ENCODE assay signal across 8 cellular contexts in genomic region chrX:72245461-72246089, GRCh38. TPM values are rescaled to one million over a fixed set of nuclear protein-coding genes. Genes with fewer than 3 reads are reported as not detected.
DNase-seq lines count a peak whose midpoint lies in the region; ATAC-seq, FAIRE-seq and TF ChIP-seq lines count a peak whose summit lies in the region.

No MANE protein-coding gene starts in this region.

- H3K4me3 ChIP-seq in K562: no peak overlapping the region

- peak; percentile 88 for ATAC-seq in K562

- H4K20me1 ChIP-seq in K562 (replicated peaks; ENCODE audit: control insufficient read depth, insufficient read depth, low read length): no peaks in the 10 kb centered on the region

- H3K9me1 ChIP-seq in K562 (ENCODE audit: control insufficient read depth, insufficient read depth, low read length): no peaks in the 10 kb centered on the region

- H2AFZ ChIP-seq in K562 (ENCODE audit: low read depth, low read length): no peak overlapping the region

- no peak for TF ChIP-seq EP300 in K562 (IDR thresholded peaks at IDR 0.05; ENCODE audit: low read length)

- no peaks in the 10 kb centered on the region for H3K9me3 ChIP-seq in K562 (replicated peaks; ENCODE audit: control insufficient read depth, insufficient read depth, low read depth, low read length)

- no peak overlapping the region for H3K27ac ChIP-seq in K562 (ENCODE audit: extremely low read depth, low read depth, low read length)

- H3K4me1 ChIP-seq in K562 (replicated peaks in 1 of 2; ENCODE audit: control insufficient read depth in 2 of 2, insufficient read depth in 2 of 2, low read length in 2 of 2): peaks cover 0 to 5% of the 10 kb centered on the region in 2 experiments; a peak in 3 of 5 replicates

- POLR2A ChIA-PET in K562 (lab: Yijun Ruan, JAX): interaction anchor here (1.8 kb wide), 1 partner anchor 31 kb away, joined by 9 read pairs; the partner anchor contains the start of gene RPS4X

- peak; percentile 46 to 80; a peak in 3 of 4 replicates for TF ChIP-seq RAD21 in K562 (CRISPR knock-in tag; conservative IDR thresholded peaks at IDR 0.05 in 1 of 2, IDR thresholded peaks at IDR 0.05 in 1 of 2)

- no peak overlapping the region for H3K4me2 ChIP-seq in K562 (ENCODE audit: insufficient read depth, low read length)

- peak; percentile 86 for FAIRE-seq in K562 (lab: Jason Lieb, UNC)

- in situ Hi-C loops in K562 (cut with MboI): no loop called here

- no peak for TF ChIP-seq POLR2A in K562 (conservative IDR thresholded peaks at IDR 0.05)

- CTCF ChIA-PET in K562 (lab: Yijun Ruan, JAX; ENCODE audit: low intra/inter-chr PET ratio): interaction anchor here (1.0 kb wide), 1 partner anchor 294 kb away, joined by 3 read pairs; no protein-coding TSS in a partner anchor

- intact Hi-C loops in K562 (cut with micrococcal nuclease): loop anchor here (5.0 to 10.0 kb wide), 2 partner anchors 139 to 297 kb away; no protein-coding TSS in a partner anchor

- no peaks in the 10 kb centered on the region for H3K79me2 ChIP-seq in K562 (ENCODE audit: control insufficient read depth, insufficient read depth, low read length)

- 67% methylated on average over 3 of the region's 3 CpGs for WGBS in K562 (ENCODE audit: insufficient coverage, low coverage, missing lambda C conversion rate)

- no peak overlapping the region for H3K9ac ChIP-seq in K562 (ENCODE audit: insufficient read depth in 1 of 2, low read depth in 2 of 2, low read length in 2 of 2)

- DNase-seq in SKM-1 treated with dmso at 0.1 percent for 144 hours (lab: John Stamatoyannopoulos, UW; ENCODE audit: unreplicated experiment) (peak; percentile 5), SKM-1 (lab: John Stamatoyannopoulos, UW; ENCODE audit: unreplicated experiment) (no peak), M059J (ENCODE audit: low read depth) (peak; percentile 72), SW480 (ENCODE audit: low spot score) (peak; percentile 50), K562 (ENCODE audit: extremely low read depth in 1 of 4, low spot score in 3 of 4) (peak; percentile 67 to 72 (median 70)), iPS-NIHi7 (ENCODE audit: extremely low spot score) (peak; percentile 69), GF-D8 (lab: John Stamatoyannopoulos, UW) (no peak)
- DNase-seq in stimulated activated CD4-positive, alpha-beta T cell treated with anti-CD3 and anti-CD28 coated beads, Interleukin-4, amount 100 ng/mL, for 1 hour: peak; percentile 29

- BruUV-seq in K562 (replicated peaks; lab: Mats Ljungman, UMichigan): no TSS peak

- peak; percentile 73 to 81 (median 80) for TF ChIP-seq CTCF in K562 (IDR thresholded peaks at IDR 0.05 in 2 of 3, conservative IDR thresholded peaks at IDR 0.05 in 1 of 3; ENCODE audit: insufficient read depth in 2 of 3, low read depth in 1 of 3, low read length in 3 of 3)

- no peaks in the 10 kb centered on the region for H3K36me3 ChIP-seq in K562 (ENCODE audit: control insufficient read depth, insufficient read depth, low read length)

- H3K27me3 ChIP-seq in K562 (ENCODE audit: control insufficient read depth in 2 of 2, insufficient read depth in 2 of 2, low read length in 2 of 2): no peaks in the 10 kb centered on the region

TF ChIP-seq in K562, 482 proteins besides CTCF, POLR2A, EP300 and RAD21 (continues in another document):
- no peak for TF ChIP-seq HNRNPUL1 (IDR thresholded peaks at IDR 0.05; ENCODE audit: low read length)
- TF ChIP-seq PREB (CRISPR knock-in tag; IDR thresholded peaks at IDR 0.05): no peak
- TF ChIP-seq ARHGAP35 (IDR thresholded peaks at IDR 0.05; ENCODE audit: partially characterized antibody): no peak
- TF ChIP-seq TSHZ1 (CRISPR knock-in tag; IDR thresholded peaks at IDR 0.05): no peak
- no peak for TF ChIP-seq ZNF263 (CRISPR knock-in tag; IDR thresholded peaks at IDR 0.05; ENCODE audit: borderline replicate concordance)

RNA-seq across cellular contexts. Expression of gene ERCC6L, which starts 6.7 kb away (rescaled TPM):
- total RNA-seq in M059J (2014; rRNA removed; shearing (Covaris generic)): 14.0 and 26.1 TPM in 2 replicates
- total RNA-seq in K562 (2011; cell fraction: chromatin; rRNA removed; ENCODE audit: low replicate concordance): 3.3 and 11.0 TPM in 2 replicates
- total RNA-seq in K562 (2011; cell fraction: nucleolus; rRNA removed): 2.5 and 2.9 TPM in 2 replicates
- total RNA-seq in K562 (2011; cell fraction: nucleoplasm; rRNA removed): 4.0 and 4.5 TPM in 2 replicates
- total RNA-seq in K562 (2014; rRNA removed): 6.5 and 6.7 TPM in 2 replicates
- total RNA-seq in K562 (2014; rRNA removed; fragmentation: Illumina TruSeq; extraction: Trizol): 17.4 and 19.3 TPM in 2 replicates
- 14.8 and 16.3 TPM in 2 replicates for total RNA-seq in K562 (2015; rRNA removed; fragmentation: Illumina TruSeq; extraction: Trizol)
- 11.4 and 11.7 TPM in 2 replicates for total RNA-seq in K562 (2021)
- 6.2 and 11.9 TPM in 2 replicates for polyA plus RNA-seq in K562 (2011; rRNA removed)
- polyA plus RNA-seq in K562 (2011; cell fraction: cytosol; rRNA removed): 1.2 and 2.6 TPM in 2 replicates
- polyA plus RNA-seq in K562 (2011; cell fraction: nucleus; rRNA removed): 1.5 and 2.6 TPM in 2 replicates
- 5.2 and 9.3 TPM in 2 replicates for polyA plus RNA-seq in K562 (2012)
- polyA plus RNA-seq in K562 (2014; fragmentation: Illumina TruSeq; extraction: Trizol): 10.4 and 13.4 TPM in 2 replicates
- 10 to 100 TPM in 1 of 2 experiments, 1 to 10 TPM in 1; 6.4 to 13.3 TPM for polyA plus RNA-seq in K562 (2014; fragmentation: Nextera tagmentation; extraction: Ambion mirVana)
- polyA plus RNA-seq in K562 (2014; rRNA removed): 8.5 and 8.8 TPM in 2 replicates
- 20.6 and 26.6 TPM in 2 replicates for polyA minus RNA-seq in K562 (2011; rRNA and poly(A)+ RNA removed)
- polyA minus RNA-seq in K562 (2011; cell fraction: cytosol; rRNA and poly(A)+ RNA removed): 4.6 and 7.2 TPM in 2 replicates
- polyA minus RNA-seq in K562 (2011; cell fraction: nucleus; rRNA and poly(A)+ RNA removed): 3.1 and 6.8 TPM in 2 replicates

RNA-seq across cellular contexts. Expression of gene RPS4X, which starts 31.5 kb away (rescaled TPM):
- 986 and 1,141 TPM in 2 replicates for total RNA-seq in M059J (2014; rRNA removed; shearing (Covaris generic))
- 166 and 177 TPM in 2 replicates for total RNA-seq in K562 (2011; cell fraction: chromatin; rRNA removed; ENCODE audit: low replicate concordance)
- total RNA-seq in K562 (2011; cell fraction: nucleolus; rRNA removed): 217 and 245 TPM in 2 replicates
- total RNA-seq in K562 (2011; cell fraction: nucleoplasm; rRNA removed): 374 and 683 TPM in 2 replicates
- total RNA-seq in K562 (2014; rRNA removed) (960 and 988 TPM in 2 replicates), K562 (2014; rRNA removed; fragmentation: Illumina TruSeq; extraction: Trizol) (1,290 and 1,407 TPM in 2 replicates), K562 (2015; rRNA removed; fragmentation: Illumina TruSeq; extraction: Trizol) (1,185 and 1,270 TPM in 2 replicates), K562 (2021) (1,005 and 1,016 TPM in 2 replicates)
- polyA plus RNA-seq in K562 (2011; rRNA removed) (1,554 and 1,743 TPM in 2 replicates), K562 (2014; fragmentation: Illumina TruSeq; extraction: Trizol) (1,830 and 1,834 TPM in 2 replicates), K562 (2014; fragmentation: Nextera tagmentation; extraction: Ambion mirVana) (100 to 1,000 TPM; 879 to 918 TPM), K562 (2014; rRNA removed) (1,430 and 1,575 TPM in 2 replicates)
- polyA plus RNA-seq in K562 (2011; cell fraction: cytosol; rRNA removed): 1,247 and 1,785 TPM in 2 replicates
- polyA plus RNA-seq in K562 (2011; cell fraction: nucleus; rRNA removed): 648 and 965 TPM in 2 replicates
- polyA plus RNA-seq in K562 (2012): 1,365 and 2,121 TPM in 2 replicates
- 1,261 and 1,325 TPM in 2 replicates for polyA minus RNA-seq in K562 (2011; rRNA and poly(A)+ RNA removed)
- polyA minus RNA-seq in K562 (2011; cell fraction: cytosol; rRNA and poly(A)+ RNA removed): 399 and 419 TPM in 2 replicates
- polyA minus RNA-seq in K562 (2011; cell fraction: nucleus; rRNA and poly(A)+ RNA removed): 123 and 212 TPM in 2 replicates

Comparison
In these comparisons a context has a peak if more than half of its experiments do, and no peak if none do; other contexts are left out.
1. DNase-seq: peak in SKM-1 treated with dmso at 0.1 percent for 144 hours (single experiment), M059J (single experiment), SW480 (single experiment), K562 (4 of 4), iPS-NIHi7 (single experiment) and stimulated activated CD4-positive, alpha-beta T cell treated with anti-CD3 and anti-CD28 coated beads, Interleukin-4, amount 100 ng/mL, for 1 hour (single experiment); none in SKM-1 (single experiment) and GF-D8 (single experiment).